8 cellular contexts compared by ENCODE assay signal in genomic region chr2:26330114-26330581, GRCh38. TPM values are rescaled to one million over a fixed set of nuclear protein-coding genes. Genes with fewer than 3 reads are reported as not detected.
DNase-seq lines count a peak whose midpoint lies in the region; ATAC-seq and TF ChIP-seq lines count a peak whose summit lies in the region.

No MANE protein-coding gene starts in this region.

- in situ Hi-C loops in transverse colon (cut with MboI; ENCODE audit: low pct_ligation_motif_present in 1 of 4, low pct_unique_long_range_greater_than_20kb in 1 of 4, low sequenced_read_pairs in 3 of 4), result loop anchor here in 2 of 4 donors (25.0 kb wide), 2 partner anchors 93 to 368 kb away; partner anchors contain the start of genes HADHA (in 1 of the 2) and HADHB (in 1 of the 2)

- ATAC-seq in GM21723 (IDR thresholded peaks at IDR 0.05; ENCODE audit: unreplicated experiment), result peak; percentile 79

- no peak overlapping the region for H3K4me3 ChIP-seq in SK-N-MC
- no peak overlapping the region for H3K4me3 ChIP-seq in parathyroid adenoma (ENCODE audit: low read depth, low read length)
- no peak overlapping the region for H3K4me3 ChIP-seq in transverse colon

- H3K9me3 ChIP-seq in SK-N-MC (ENCODE audit: low read depth, low read length) (no peaks in the 10 kb centered on the region), parathyroid adenoma (ENCODE audit: control insufficient read depth, low read length) (no peaks in the 10 kb centered on the region), transverse colon (no peaks in the 10 kb centered on the region)

- no peak for TF ChIP-seq POLR2A in transverse colon (IDR thresholded peaks at IDR 0.05)

- 6 to 25% methylated on average over 2 to 8 of the region's 8 CpGs for WGBS in transverse colon (ENCODE audit: low coverage in 1 of 2), 2 donors

- H3K27me3 ChIP-seq in parathyroid adenoma (ENCODE audit: control insufficient read depth, insufficient read depth, low read length) (no peaks in the 10 kb centered on the region), transverse colon (no peaks in the 10 kb centered on the region)

- H3K4me1 ChIP-seq in parathyroid adenoma (no peaks in the 10 kb centered on the region), transverse colon (peaks cover 0 to 10% (median 3%) of the 10 kb centered on the region in 4 donors)

- H3K27ac ChIP-seq in SK-N-MC (no peak overlapping the region), parathyroid adenoma (no peak overlapping the region), transverse colon (no peak overlapping the region)

- no peak for TF ChIP-seq EP300 in transverse colon (IDR thresholded peaks at IDR 0.05; ENCODE audit: low read depth)

- no peaks in the 10 kb centered on the region for H3K36me3 ChIP-seq in SK-N-MC (ENCODE audit: insufficient read depth, low read length)
- H3K36me3 ChIP-seq in parathyroid adenoma (ENCODE audit: control insufficient read depth, insufficient read depth, low read length), result no peaks in the 10 kb centered on the region
- H3K36me3 ChIP-seq in transverse colon, result no peaks in the 10 kb centered on the region

- DNase-seq in COR-L47 (lab: John Stamatoyannopoulos, UW) (peak; percentile 74), NCI-H1105 (lab: John Stamatoyannopoulos, UW) (peak; percentile 60), SK-N-MC (ENCODE audit: low read depth, low spot score) (no peak), foreskin melanocyte (peak; percentile 52), transverse colon (peak; percentile 92)
- peak; percentile 77 for DNase-seq in activated gamma-delta T cell treated with anti-CD3 and anti-CD28 coated beads, Interleukin-2, amount 50 U/mL, for 16 hours (ENCODE audit: low read depth)

- intact Hi-C loops in transverse colon (cut with DNase I; ENCODE audit: low total_unique reads), result no loop called here

- H3K79me2 ChIP-seq in parathyroid adenoma, result no peaks in the 10 kb centered on the region

- TF ChIP-seq CTCF in parathyroid adenoma (IDR thresholded peaks at IDR 0.05) (peak; percentile 92), transverse colon (IDR thresholded peaks at IDR 0.05) (peak; percentile 81 to 86 (median 84))

- peak overlapping the region; percentile 30 for H3K4me2 ChIP-seq in parathyroid adenoma (ENCODE audit: low read length)

- peak overlapping the region; percentile 13 for H3K9ac ChIP-seq in SK-N-MC (ENCODE audit: insufficient read length)
- no peak overlapping the region for H3K9ac ChIP-seq in parathyroid adenoma

- no peak overlapping the region for H2AFZ ChIP-seq in parathyroid adenoma

RNA-seq across cellular contexts. Expression of gene SELENOI, which starts 15.8 kb away (rescaled TPM):
- total RNA-seq in transverse colon, result 10 to 100 TPM; 12.1 to 37.4 (median 26.9) TPM

RNA-seq across cellular contexts. Expression of gene ADGRF3, which starts 16.4 kb away (rescaled TPM):
- total RNA-seq in transverse colon, result not detected
